ENCODE assay signal across 13 cellular contexts in genomic region chr6:1952726-1953360, GRCh38.
A peak's percentile ranks its signal among the peaks of the same experiment; 100 is the strongest.
DNase-seq lines count a peak whose midpoint lies in the region; ATAC-seq and TF ChIP-seq lines count a peak whose summit lies in the region.
"Had no signal": no experiment of that assay in that cellular context is flagged by ENCODE, and none has a peak within 500 bp of the region (broad histone marks: within the 10 kb centered on the region; RNA-seq: fewer than 3 reads in every experiment).

No MANE protein-coding gene starts in this region.

- CTCF ChIA-PET in Calu3 (lab: Charles Lee): no interaction called here
- CTCF ChIA-PET in PC-3 (lab: Charles Lee): no interaction called here

- peak overlapping the region; percentile 59 for H2AFZ ChIP-seq in PC-3 (ENCODE audit: low read length)

- no peaks in the 10 kb centered on the region for H3K9me2 ChIP-seq in PC-3 (replicated peaks; ENCODE audit: low read length)

- H3K27me3 Mint-ChIP-seq in Calu3 (ENCODE audit: unreplicated experiment): no peaks in the 10 kb centered on the region
- no peaks in the 10 kb centered on the region for H3K27me3 Mint-ChIP-seq in osteocyte (ENCODE audit: unreplicated experiment)

- H3K4me1 Mint-ChIP-seq in Calu3 (ENCODE audit: low read depth, unreplicated experiment): peaks cover 11% of the 10 kb centered on the region
- H3K4me1 Mint-ChIP-seq in osteocyte (ENCODE audit: unreplicated experiment): peaks cover 15% of the 10 kb centered on the region

- no peaks in the 10 kb centered on the region for H3K79me2 ChIP-seq in PC-3 (ENCODE audit: low read length)

- H3K27ac Mint-ChIP-seq in Calu3 (ENCODE audit: unreplicated experiment) (peak overlapping the region; percentile 82), osteocyte (ENCODE audit: unreplicated experiment) (peak overlapping the region; percentile 74)
- H3K27ac Mint-ChIP-seq: T-helper 2 cell treated with Interferon-gamma antibody and Interleukin-4, amounts not matched to agents 5 μg/mL and 100 μg/mL, for 36 hours had no signal

- H3K9ac ChIP-seq in PC-3 (ENCODE audit: low read length): peak overlapping the region; percentile 39

- H3K36me3 Mint-ChIP-seq in Calu3 (ENCODE audit: insufficient read depth, unreplicated experiment) (peaks cover 8% of the 10 kb centered on the region), osteocyte (ENCODE audit: unreplicated experiment) (peaks cover 13% of the 10 kb centered on the region)

- H3K36me3 ChIP-seq in PC-3 (ENCODE audit: low read depth, low read length) (no peaks in the 10 kb centered on the region), vagina (no peaks in the 10 kb centered on the region)
- H3K36me3 ChIP-seq: sigmoid colon had no signal

- H3F3A ChIP-seq in PC-3 (ENCODE audit: low read length, unreplicated experiment): no peaks in the 10 kb centered on the region

- TF ChIP-seq CTCF in Calu3 (IDR thresholded peaks at IDR 0.05; ENCODE audit: unreplicated experiment) (no peak), PC-3 (conservative IDR thresholded peaks at IDR 0.05; ENCODE audit: low read depth, low read length) (peak; percentile 32; the same call in 1 of the 2 replicates), osteocyte (IDR thresholded peaks at IDR 0.05) (no peak), vagina (IDR thresholded peaks at IDR 0.05) (no peak)

- peak overlapping the region; percentile 53 for H3K4me3 Mint-ChIP-seq in Calu3 (ENCODE audit: low read depth, unreplicated experiment)
- no peak overlapping the region for H3K4me3 Mint-ChIP-seq in osteocyte (ENCODE audit: unreplicated experiment)
- H3K4me3 Mint-ChIP-seq: T-helper 2 cell treated with Interferon-gamma antibody and Interleukin-4, amounts not matched to agents 5 μg/mL and 100 μg/mL, for 36 hours had no signal

- H4K20me1 ChIP-seq in PC-3 (ENCODE audit: low read length): no peaks in the 10 kb centered on the region

- H3K9me3 Mint-ChIP-seq in Calu3 (ENCODE audit: low read depth, unreplicated experiment) (no peaks in the 10 kb centered on the region), osteocyte (ENCODE audit: unreplicated experiment) (peaks cover 4% of the 10 kb centered on the region)
- H3K9me3 Mint-ChIP-seq: T-helper 2 cell treated with Interferon-gamma antibody and Interleukin-4, amounts not matched to agents 5 μg/mL and 100 μg/mL, for 36 hours had no signal

- DNase-seq in Calu3 (peak; percentile 63), PC-3 (peak; percentile 97), dedifferentiated amniotic fluid mesenchymal stem cell (ENCODE audit: extremely low spot score) (peak; percentile 90), osteocyte (ENCODE audit: extremely low spot score, unreplicated experiment) (no peak), NCI-H2081 (lab: John Stamatoyannopoulos, UW) (no peak), NCI-H524 treated with DMSO at 0.1 percent for 48 hours (lab: John Stamatoyannopoulos, UW) (no peak), vagina (ENCODE audit: extremely low spot score in 2 of 2) (no peak)
- DNase-seq: activated CD8-positive, alpha-beta memory T cell treated with anti-CD3 and anti-CD28 coated beads, Interleukin-2, amount 50 U/mL, for 4 hours; DMS 273 treated with DMSO at 0.1 percent for 48 hours; midbrain; sigmoid colon had no signal

- no peak for TF ChIP-seq POLR2A in vagina (IDR thresholded peaks at IDR 0.05)

- BruUV-seq in Calu3 (replicated peaks; lab: Mats Ljungman, UMichigan): TSS peak; percentile 94
- TSS peak; percentile 99 for BruUV-seq in PC-3 (replicated peaks; lab: Mats Ljungman, UMichigan)

- peak overlapping the region; percentile 47; the same call in 1 of the 2 replicates for H3K4me3 ChIP-seq in PC-3 (ENCODE audit: low read length)
- H3K4me3 ChIP-seq in vagina: no peak overlapping the region
- H3K4me3 ChIP-seq: sigmoid colon had no signal

- peak; percentile 100 for ATAC-seq in PC-3
- no peak for ATAC-seq in HG03439 (IDR thresholded peaks at IDR 0.05; ENCODE audit: unreplicated experiment)

- intact Hi-C loops in Calu3 (cut with micrococcal nuclease; ENCODE audit: unreplicated experiment) (no loop called here), PC-3 (cut with micrococcal nuclease) (loop anchor here (2.0 to 5.0 kb wide), 4 partner anchors 36 to 494 kb away; no protein-coding TSS in a partner anchor), vagina (cut with DNase I) (no loop called here)

- H3K9me3 ChIP-seq in PC-3 (ENCODE audit: low read length): no peaks in the 10 kb centered on the region
- no peaks in the 10 kb centered on the region for H3K9me3 ChIP-seq in vagina
- H3K9me3 ChIP-seq: sigmoid colon had no signal

- no peaks in the 10 kb centered on the region for H3K27me3 ChIP-seq in PC-3 (ENCODE audit: low read length)
- no peaks in the 10 kb centered on the region for H3K27me3 ChIP-seq in vagina
- H3K27me3 ChIP-seq: sigmoid colon had no signal

- H3K4me2 ChIP-seq in PC-3 (ENCODE audit: low read length): peak overlapping the region; percentile 74

- H3K27ac ChIP-seq in PC-3 (ENCODE audit: low read length) (peak overlapping the region; percentile 80), vagina (no peak overlapping the region)
- H3K27ac ChIP-seq: sigmoid colon had no signal

- H3K4me1 ChIP-seq in PC-3 (ENCODE audit: insufficient read depth, low read length) (peaks cover 16% of the 10 kb centered on the region), vagina (no peaks in the 10 kb centered on the region)
- H3K4me1 ChIP-seq: sigmoid colon had no signal

- POLR2A ChIA-PET in PC-3 (lab: Charles Lee; ENCODE audit: unreplicated experiment): interaction anchor here (0.7 kb wide), 1 partner anchor 57 kb away, joined by 7 read pairs; no protein-coding TSS in a partner anchor

Comparison
In these comparisons a context has a peak if more than half of its experiments do, and no peak if none do; other contexts are left out.
1. DNase-seq: peak in Calu3 (single experiment), PC-3 (single experiment) and dedifferentiated amniotic fluid mesenchymal stem cell (single experiment); none in osteocyte (single experiment), NCI-H2081 (0 of 2), NCI-H524 treated with DMSO at 0.1 percent for 48 hours (single experiment) and vagina (0 of 2).